Comparison of ENCODE assay signal across 15 cellular contexts in genomic region chr2:12948231-12948962, GRCh38.
DNase-seq lines count a peak whose midpoint lies in the region; ATAC-seq and TF ChIP-seq lines count a peak whose summit lies in the region.
"Had no signal": no experiment of that assay in that cellular context is flagged by ENCODE, and none has a peak within 500 bp of the region (broad histone marks: within the 10 kb centered on the region; RNA-seq: fewer than 3 reads in every experiment).

No MANE protein-coding gene starts in this region.

- H3K36me3 ChIP-seq in CD8-positive, alpha-beta memory T cell (ENCODE audit: insufficient read depth, low read length) = no peaks in the 10 kb centered on the region
- no peaks in the 10 kb centered on the region for H3K36me3 ChIP-seq in SK-N-SH (replicated peaks in 1 of 2; ENCODE audit: control insufficient read depth in 1 of 2, insufficient read depth in 2 of 2, low read length in 1 of 2)
- H3K36me3 ChIP-seq: lower lobe of right lung, suprapubic skin had no signal

- H2BK15ac ChIP-seq in H9 (ENCODE audit: low read depth, low read length) = no peak overlapping the region

- no peaks in the 10 kb centered on the region for H3K79me1 ChIP-seq in H9 (ENCODE audit: insufficient read depth, low read depth, low read length, poor library complexity, severe bottlenecking)

- H2AFZ ChIP-seq in SK-N-SH (ENCODE audit: low read depth) = peak overlapping the region; percentile 1; the same call in 1 of the 2 replicates
- no peak overlapping the region for H2AFZ ChIP-seq in H9 (ENCODE audit: low read length)

- peak; percentile 94 to 95 for TF ChIP-seq EP300 in SK-N-SH (IDR thresholded peaks at IDR 0.05; ENCODE audit: borderline replicate concordance in 1 of 2, low read depth in 1 of 2, low read length in 1 of 2)

- no peak overlapping the region for H3K23ac ChIP-seq in H9 (ENCODE audit: insufficient read length, low read depth, low read length)

- POLR2A ChIA-PET in CD8-positive, alpha-beta memory T cell (lab: Charles Lee) = interaction anchor here (1.0 to 1.4 kb wide), 2 partner anchors 17 to 232 kb away, joined by 3 to 10 read pairs; partner anchors contain the start of gene TRIB2
- POLR2A ChIA-PET in SK-N-SH (lab: Yijun Ruan, JAX) = interaction anchor here (0.9 to 2.5 kb wide), 16 partner anchors 13 to 1119 kb away, joined by 3 to 16 read pairs (median 6); partner anchors contain the start of gene TRIB2
- POLR2A ChIA-PET in activated CD4-positive, alpha-beta memory T cell treated with anti-CD3 and anti-CD28 coated beads for 36 hours (lab: Charles Lee) = no interaction called here

- H2BK12ac ChIP-seq in H9 (ENCODE audit: insufficient read length, low read depth, low read length) = no peak overlapping the region

- H2BK120ac ChIP-seq in H9 (ENCODE audit: low read depth, low read length, poor library complexity, severe bottlenecking) = no peak overlapping the region

- no peak overlapping the region for H3K4ac ChIP-seq in H9 (ENCODE audit: low read depth, low read length)

- H4K91ac ChIP-seq in H9 (ENCODE audit: insufficient read length, low read depth, low read length) = no peak overlapping the region

- H4K20me1 ChIP-seq in SK-N-SH (ENCODE audit: insufficient read depth) (no peaks in the 10 kb centered on the region), H9 (ENCODE audit: control insufficient read depth, insufficient read depth, insufficient read length) (no peaks in the 10 kb centered on the region)

- no peak overlapping the region for H3K4me3 ChIP-seq in CD8-positive, alpha-beta memory T cell (ENCODE audit: low read length)
- H3K4me3 ChIP-seq in SK-N-SH (ENCODE audit: low read depth in 2 of 2, low read length in 1 of 2) = peak overlapping the region in 1 of 2 experiments; percentile 13; a peak in 1 of 4 replicates
- H3K4me3 ChIP-seq: lower lobe of right lung, suprapubic skin had no signal

- peaks cover 28% of the 10 kb centered on the region for H3F3A ChIP-seq in SK-N-SH (replicated peaks; ENCODE audit: insufficient read depth)

- CTCF ChIA-PET in CD8-positive, alpha-beta memory T cell (lab: Charles Lee) = interaction anchor here (1.1 to 4.6 kb wide), 4 partner anchors 12 to 230 kb away, joined by 3 to 22 read pairs (median 4); no protein-coding TSS in a partner anchor
- CTCF ChIA-PET in SK-N-SH (lab: Yijun Ruan, JAX) = interaction anchor here (0.6 to 4.9 kb wide), 19 partner anchors 14 to 1119 kb away, joined by 3 to 56 read pairs (median 5); partner anchors contain the start of gene TRIB2
- CTCF ChIA-PET in activated CD4-positive, alpha-beta memory T cell treated with anti-CD3 and anti-CD28 coated beads for 36 hours (lab: Charles Lee) = interaction anchor here (1.0 to 2.7 kb wide), 5 partner anchors 17 to 231 kb away, joined by 3 to 18 read pairs (median 4); no protein-coding TSS in a partner anchor

- no peak overlapping the region for H2AK5ac ChIP-seq in H9 (ENCODE audit: insufficient read length, low read length)

- H3K9me3 ChIP-seq in CD8-positive, alpha-beta memory T cell (ENCODE audit: low read length) = no peaks in the 10 kb centered on the region
- no peaks in the 10 kb centered on the region for H3K9me3 ChIP-seq in SK-N-SH
- no peaks in the 10 kb centered on the region for H3K9me3 ChIP-seq in H9 (ENCODE audit: control insufficient read depth, low read depth, low read length)
- H3K9me3 ChIP-seq: lower lobe of right lung, suprapubic skin had no signal

- ATAC-seq in GM21526 (IDR thresholded peaks at IDR 0.05; ENCODE audit: low FRiP score, unreplicated experiment) = peak; percentile 23
- ATAC-seq: Panc1 had no signal

- TF ChIP-seq RAD21 in SK-N-SH (IDR thresholded peaks at IDR 0.05; ENCODE audit: low read length) = peak; percentile 29

- H3K27ac ChIP-seq in CD8-positive, alpha-beta memory T cell (ENCODE audit: low read depth, low read length) = no peak overlapping the region
- H3K27ac ChIP-seq in SK-N-SH (ENCODE audit: low read depth in 2 of 2, low read length in 1 of 2) = peak overlapping the region; percentile 59 to 100
- no peak overlapping the region for H3K27ac ChIP-seq in H9 (ENCODE audit: insufficient read length, low read depth, low read length)
- H3K27ac ChIP-seq: HL-60, lower lobe of right lung, suprapubic skin had no signal

- TF ChIP-seq CTCF in SK-N-SH (IDR thresholded peaks at IDR 0.05) (no peak), H9 (conservative IDR thresholded peaks at IDR 0.05) (no peak)

- H4K5ac ChIP-seq in H9 (ENCODE audit: insufficient read length, low read depth, low read length) = no peak overlapping the region

- H3K9me3 Mint-ChIP-seq in CD8-positive, alpha-beta memory T cell = no peaks in the 10 kb centered on the region
- no peaks in the 10 kb centered on the region for H3K9me3 Mint-ChIP-seq in activated CD4-positive, alpha-beta memory T cell treated with anti-CD3 and anti-CD28 coated beads for 36 hours
- no peaks in the 10 kb centered on the region for H3K9me3 Mint-ChIP-seq in H9
- H3K9me3 Mint-ChIP-seq: T-helper 2 cell treated with Interferon-gamma antibody and Interleukin-4, amounts not matched to agents 5 μg/mL and 100 μg/mL, for 36 hours had no signal

- no peaks in the 10 kb centered on the region for H3K36me3 Mint-ChIP-seq in CD8-positive, alpha-beta memory T cell
- H3K36me3 Mint-ChIP-seq in activated CD4-positive, alpha-beta memory T cell treated with anti-CD3 and anti-CD28 coated beads for 36 hours = no peaks in the 10 kb centered on the region
- no peaks in the 10 kb centered on the region for H3K36me3 Mint-ChIP-seq in H9 (ENCODE audit: insufficient read depth in 1 of 3, low read depth in 3 of 3)

- H3K27ac Mint-ChIP-seq in CD8-positive, alpha-beta memory T cell = peak overlapping the region in 7 of 8 donors; percentile 29 to 91 (median 83)
- H3K27ac Mint-ChIP-seq in activated CD4-positive, alpha-beta memory T cell treated with anti-CD3 and anti-CD28 coated beads for 36 hours = no peak overlapping the region
- H3K27ac Mint-ChIP-seq in H9 = no peak overlapping the region; a peak in 1 of 7 replicates

- H3K9me2 ChIP-seq in SK-N-SH = no peaks in the 10 kb centered on the region

- no peak overlapping the region for H2BK5ac ChIP-seq in H9 (ENCODE audit: insufficient read length, low read length)

- H3K9ac ChIP-seq in SK-N-SH = peak overlapping the region; percentile 15; the same call in 1 of the 2 replicates
- no peak overlapping the region for H3K9ac ChIP-seq in H9 (ENCODE audit: extremely low read depth, insufficient read length, low read length)

- H3K4me1 Mint-ChIP-seq in CD8-positive, alpha-beta memory T cell = peaks cover 16 to 35% (median 23%) of the 10 kb centered on the region in 3 donors
- H3K4me1 Mint-ChIP-seq in activated CD4-positive, alpha-beta memory T cell treated with anti-CD3 and anti-CD28 coated beads for 36 hours (ENCODE audit: low read depth) = peaks cover 9% of the 10 kb centered on the region
- H3K4me1 Mint-ChIP-seq in H9 = peaks cover 10 to 14% of the 10 kb centered on the region in 2 experiments

- 25% methylated on average over 9 of the region's 9 CpGs for WGBS in SK-N-SH (ENCODE audit: low lambda C conversion rate)
- WGBS in H9 (ENCODE audit: extremely low coverage, insufficient read length, low lambda C conversion rate) = no CpG with 5 or more reads among the region's 9 CpGs

- peak overlapping the region in 3 of 7 donors; percentile 15 to 60 (median 18) for H3K4me3 Mint-ChIP-seq in CD8-positive, alpha-beta memory T cell
- no peak overlapping the region for H3K4me3 Mint-ChIP-seq in activated CD4-positive, alpha-beta memory T cell treated with anti-CD3 and anti-CD28 coated beads for 36 hours
- no peak overlapping the region for H3K4me3 Mint-ChIP-seq in H9

- H4K8ac ChIP-seq in H9 (replicated peaks; ENCODE audit: insufficient read length, low read depth, low read length) = no peak overlapping the region

- H3K4me2 ChIP-seq in SK-N-SH (peak overlapping the region; percentile 54), H9 (ENCODE audit: insufficient read depth, insufficient read length, low read length) (no peak overlapping the region)

- peaks cover 10% of the 10 kb centered on the region for H3K4me1 ChIP-seq in CD8-positive, alpha-beta memory T cell (ENCODE audit: insufficient read depth, low read length)
- H3K4me1 ChIP-seq in SK-N-SH (ENCODE audit: control insufficient read depth in 1 of 2, insufficient read depth in 2 of 2, low read depth in 1 of 2, low read length in 1 of 2) (peaks cover 32 to 37% of the 10 kb centered on the region in 2 experiments), H9 (ENCODE audit: insufficient read depth, low read length) (no peaks in the 10 kb centered on the region)
- H3K4me1 ChIP-seq: lower lobe of right lung, suprapubic skin had no signal

- H2BK20ac ChIP-seq in H9 (ENCODE audit: low read depth, low read length, poor library complexity, severe bottlenecking) = no peak overlapping the region

- DNase-seq in CD8-positive, alpha-beta memory T cell = peak in 1 of 5 donors; percentile 61
- DNase-seq in SK-N-SH (peak; percentile 69), iris pigment epithelial cell (ENCODE audit: low read depth) (peak; percentile 40), H9 (no peak)
- DNase-seq in activated CD4-positive, alpha-beta memory T cell treated with anti-CD3 and anti-CD28 coated beads for 36 hours = no peak
- no peak for DNase-seq in activated CD4-positive, CD25-positive, alpha-beta regulatory T cell treated with anti-CD3 and anti-CD28 coated beads, Interleukin-2, amount 50 U/mL, for 72 hours
- no peak for DNase-seq in stimulated activated CD4-positive, alpha-beta T cell treated with anti-CD3 and anti-CD28 coated beads, Interleukin-4, amount 100 ng/mL, for 24 hours
- DNase-seq: activated naive CD4-positive, alpha-beta T cell; lower lobe of right lung; NCI-H2171 had no signal

- no peak overlapping the region for H3K14ac ChIP-seq in H9 (ENCODE audit: insufficient read depth, low read length)

- H3K56ac ChIP-seq in H9 (ENCODE audit: insufficient read length, low read depth, low read length) = no peak overlapping the region

- H3K23me2 ChIP-seq in H9 (ENCODE audit: insufficient read length, low read depth, low read length, poor library complexity, severe bottlenecking) = no peaks in the 10 kb centered on the region

- peaks cover 0 to 2% of the 10 kb centered on the region in 2 donors for H3K27me3 Mint-ChIP-seq in CD8-positive, alpha-beta memory T cell
- H3K27me3 Mint-ChIP-seq in activated CD4-positive, alpha-beta memory T cell treated with anti-CD3 and anti-CD28 coated beads for 36 hours = peaks cover 4% of the 10 kb centered on the region
- H3K27me3 Mint-ChIP-seq in H9 (ENCODE audit: low read depth) = no peaks in the 10 kb centered on the region; the same call in 1 of the 2 replicates

- H3K79me2 ChIP-seq in SK-N-SH (ENCODE audit: insufficient read depth) (no peaks in the 10 kb centered on the region), H9 (ENCODE audit: insufficient read depth, low read length) (no peaks in the 10 kb centered on the region)

- no peaks in the 10 kb centered on the region for H3K27me3 ChIP-seq in CD8-positive, alpha-beta memory T cell (ENCODE audit: insufficient read depth, low read length, poor library complexity, severe bottlenecking)
- H3K27me3 ChIP-seq in SK-N-SH (ENCODE audit: insufficient read depth) = no peaks in the 10 kb centered on the region
- H3K27me3 ChIP-seq in H9 (ENCODE audit: insufficient read depth, low read length) = no peaks in the 10 kb centered on the region

- H3K18ac ChIP-seq in H9 (ENCODE audit: insufficient read length, low read depth, low read length) = no peak overlapping the region

- intact Hi-C loops in activated CD4-positive, alpha-beta memory T cell treated with anti-CD3 and anti-CD28 coated beads for 36 hours (cut with micrococcal nuclease) = loop anchor here (5.0 kb wide), 2 partner anchors 221 to 1116 kb away; no protein-coding TSS in a partner anchor

- H3T11ph ChIP-seq in H9 (ENCODE audit: low read length) = no peak overlapping the region

Comparison
In these comparisons a context has a peak if more than half of its experiments do, and no peak if none do; other contexts are left out.
1. DNase-seq: peak in SK-N-SH (single experiment) and iris pigment epithelial cell (single experiment); none in activated CD4-positive, alpha-beta memory T cell treated with anti-CD3 and anti-CD28 coated beads for 36 hours (single experiment), H9 (single experiment), activated CD4-positive, CD25-positive, alpha-beta regulatory T cell treated with anti-CD3 and anti-CD28 coated beads, Interleukin-2, amount 50 U/mL, for 72 hours (single experiment) and stimulated activated CD4-positive, alpha-beta T cell treated with anti-CD3 and anti-CD28 coated beads, Interleukin-4, amount 100 ng/mL, for 24 hours (single experiment).
2. H3K27ac ChIP-seq: peak in SK-N-SH (2 of 2); none in CD8-positive, alpha-beta memory T cell (single experiment) and H9 (single experiment).
3. H3K27ac Mint-ChIP-seq: peak in CD8-positive, alpha-beta memory T cell (7 of 8); none in activated CD4-positive, alpha-beta memory T cell treated with anti-CD3 and anti-CD28 coated beads for 36 hours (single experiment) and H9 (0 of 3).